ENCODE assay signal across 1 cellular context in genomic region chr2:71100195-71100964, GRCh38.
TF ChIP-seq lines count a peak whose summit lies in the region.

No MANE protein-coding gene starts in this region.

TF ChIP-seq in GM12878, 131 proteins besides CTCF, POLR2A, EP300 and RAD21 (continued from another document):
- TF ChIP-seq, protein P1, sequence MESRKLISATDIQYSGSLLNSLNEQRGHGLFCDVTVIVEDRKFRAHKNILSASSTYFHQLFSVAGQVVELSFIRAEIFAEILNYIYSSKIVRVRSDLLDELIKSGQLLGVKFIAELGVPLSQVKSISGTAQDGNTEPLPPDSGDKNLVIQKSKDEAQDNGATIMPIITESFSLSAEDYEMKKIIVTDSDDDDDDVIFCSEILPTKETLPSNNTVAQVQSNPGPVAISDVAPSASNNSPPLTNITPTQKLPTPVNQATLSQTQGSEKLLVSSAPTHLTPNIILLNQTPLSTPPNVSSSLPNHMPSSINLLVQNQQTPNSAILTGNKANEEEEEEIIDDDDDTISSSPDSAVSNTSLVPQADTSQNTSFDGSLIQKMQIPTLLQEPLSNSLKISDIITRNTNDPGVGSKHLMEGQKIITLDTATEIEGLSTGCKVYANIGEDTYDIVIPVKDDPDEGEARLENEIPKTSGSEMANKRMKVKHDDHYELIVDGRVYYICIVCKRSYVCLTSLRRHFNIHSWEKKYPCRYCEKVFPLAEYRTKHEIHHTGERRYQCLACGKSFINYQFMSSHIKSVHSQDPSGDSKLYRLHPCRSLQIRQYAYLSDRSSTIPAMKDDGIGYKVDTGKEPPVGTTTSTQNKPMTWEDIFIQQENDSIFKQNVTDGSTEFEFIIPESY (IDR thresholded peaks at IDR 0.05) = no peak
- TF ChIP-seq, protein P2, sequence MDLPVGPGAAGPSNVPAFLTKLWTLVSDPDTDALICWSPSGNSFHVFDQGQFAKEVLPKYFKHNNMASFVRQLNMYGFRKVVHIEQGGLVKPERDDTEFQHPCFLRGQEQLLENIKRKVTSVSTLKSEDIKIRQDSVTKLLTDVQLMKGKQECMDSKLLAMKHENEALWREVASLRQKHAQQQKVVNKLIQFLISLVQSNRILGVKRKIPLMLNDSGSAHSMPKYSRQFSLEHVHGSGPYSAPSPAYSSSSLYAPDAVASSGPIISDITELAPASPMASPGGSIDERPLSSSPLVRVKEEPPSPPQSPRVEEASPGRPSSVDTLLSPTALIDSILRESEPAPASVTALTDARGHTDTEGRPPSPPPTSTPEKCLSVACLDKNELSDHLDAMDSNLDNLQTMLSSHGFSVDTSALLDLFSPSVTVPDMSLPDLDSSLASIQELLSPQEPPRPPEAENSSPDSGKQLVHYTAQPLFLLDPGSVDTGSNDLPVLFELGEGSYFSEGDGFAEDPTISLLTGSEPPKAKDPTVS (IDR thresholded peaks at IDR 0.05; ENCODE audit: low read depth, low read length) = no peak
- TF ChIP-seq YY1 (IDR thresholded peaks at IDR 0.05; ENCODE audit: low read depth, low read length) = peak; percentile 70
- TF ChIP-seq HDGF (IDR thresholded peaks at IDR 0.05) = no peak
- no peak for TF ChIP-seq E4F1 (IDR thresholded peaks at IDR 0.05; ENCODE audit: borderline replicate concordance, partially characterized antibody)
- TF ChIP-seq IKZF2 (IDR thresholded peaks at IDR 0.05) = 0 out of 4 replicates have a peak, but pooled peaks of 1 of the 2 experiments have one; percentile 26
- no peak for TF ChIP-seq MEF2A (IDR thresholded peaks at IDR 0.05; ENCODE audit: insufficient read depth, low read depth, low read length)
- TF ChIP-seq TCF7 (IDR thresholded peaks at IDR 0.05; ENCODE audit: borderline replicate concordance) = no peak
